Comparison of ENCODE assay signal across 17 cellular contexts in the genomic region with DNA sequence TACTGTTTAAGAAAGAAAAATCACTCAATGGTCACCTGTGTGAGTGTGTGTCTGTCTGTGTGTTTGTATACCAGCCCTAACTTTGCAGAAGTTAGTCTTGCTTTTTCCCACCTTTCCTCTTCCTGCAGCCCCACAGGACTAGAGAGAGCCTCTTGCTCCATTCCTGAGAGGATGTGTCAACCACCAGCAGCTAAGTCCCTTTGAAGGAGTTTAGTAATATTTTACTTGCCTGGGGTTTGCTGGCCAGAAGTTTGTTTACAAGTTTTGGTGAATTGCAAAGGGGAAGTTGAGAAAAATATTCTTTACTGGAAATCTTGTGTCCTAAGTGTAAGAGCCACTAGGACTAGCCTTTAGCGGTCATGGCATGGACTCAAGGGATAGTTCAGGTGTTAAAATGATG.
DNase-seq lines count a peak whose midpoint lies in the region; ATAC-seq and TF ChIP-seq lines count a peak whose summit lies in the region.
"Had no signal": no experiment of that assay in that cellular context is flagged by ENCODE, and none has a peak within 500 bp of the region (broad histone marks: within the 10 kb centered on the region; RNA-seq: fewer than 3 reads in every experiment).

No MANE protein-coding gene starts in this region.

- no peak for TF ChIP-seq POLR2A in heart left ventricle (IDR thresholded peaks at IDR 0.05)

- peak overlapping the region in 11 of 12 donors; percentile 27 to 88 (median 75) for H3K27ac ChIP-seq in heart left ventricle
- H3K27ac ChIP-seq in mesenchymal stem cell (ENCODE audit: low read length, poor library complexity, severe bottlenecking), result no peak overlapping the region
- H3K27ac ChIP-seq: SJSA1 had no signal

- TF ChIP-seq CTCF in AG10803 (conservative IDR thresholded peaks at IDR 0.05; ENCODE audit: low read length) (no peak), heart left ventricle (IDR thresholded peaks at IDR 0.05) (no peak), progenitor cell of endocrine pancreas (IDR thresholded peaks at IDR 0.05; ENCODE audit: unreplicated experiment) (no peak)

- H3K4me3 Mint-ChIP-seq in progenitor cell of endocrine pancreas (ENCODE audit: low read depth), result no peak overlapping the region
- no peak overlapping the region for H3K4me3 Mint-ChIP-seq in activated T-helper 2 cell treated with anti-CD3 and anti-CD28 coated beads, Interferon-gamma antibody, Interleukin-2, Interleukin-4, amounts not matched to agents 10 μg/mL and 5 μg/mL and 100 μg/mL, durations not matched to agents 14 hours and 24 hours and 36 hours (ENCODE audit: low read depth)

- H2BK120ac ChIP-seq in mesenchymal stem cell (ENCODE audit: low read depth, low read length), result no peak overlapping the region

- H2BK5ac ChIP-seq in mesenchymal stem cell (ENCODE audit: low read depth, low read length, poor library complexity, severe bottlenecking), result no peak overlapping the region

- DNase-seq in AG10803 (ENCODE audit: low read depth), result peak; percentile 18
- DNase-seq in NCI-H226, result peak; percentile 39
- no peak for DNase-seq in heart left ventricle
- peak; percentile 16 for DNase-seq in mesenchymal stem cell
- no peak for DNase-seq in progenitor cell of endocrine pancreas (ENCODE audit: low spot score, unreplicated experiment)
- DNase-seq in activated T-helper 2 cell treated with anti-CD3 and anti-CD28 coated beads, Interferon-gamma antibody, Interleukin-2, Interleukin-4, amounts not matched to agents 10 μg/mL and 5 μg/mL and 100 μg/mL, durations not matched to agents 14 hours and 24 hours and 36 hours (ENCODE audit: low spot score), result no peak
- DNase-seq: Caco-2, DMS153, H7, MM.1S, NCI-H1694 treated with DMSO at 0.1 percent for 48 hours, NCI-H446 treated with DMSO at 0.1 percent for 48 hours, NCI-H748 treated with DMSO at 0.1 percent for 48 hours, OCI-M1 had no signal

- no peak overlapping the region for H2BK12ac ChIP-seq in mesenchymal stem cell (ENCODE audit: low read length in 2 of 2)

- H3K36me3 ChIP-seq in heart left ventricle (no peaks in the 10 kb centered on the region), mesenchymal stem cell (ENCODE audit: control insufficient read depth in 1 of 2, insufficient read depth in 2 of 2, low read depth in 1 of 2, low read length in 2 of 2) (no peaks in the 10 kb centered on the region)
- H3K36me3 ChIP-seq: SJSA1 had no signal

- no peak overlapping the region for H3K18ac ChIP-seq in mesenchymal stem cell (ENCODE audit: low read depth in 1 of 2, low read length in 2 of 2)

- H3K4me1 ChIP-seq in heart left ventricle (peaks cover 0 to 15% (median 0%) of the 10 kb centered on the region in 12 donors), mesenchymal stem cell (ENCODE audit: control insufficient read depth, insufficient read depth, low read depth, low read length) (no peaks in the 10 kb centered on the region)
- H3K4me1 ChIP-seq: Caco-2, SJSA1 had no signal

- peaks cover 22% of the 10 kb centered on the region for H3K27me3 Mint-ChIP-seq in progenitor cell of endocrine pancreas
- no peaks in the 10 kb centered on the region for H3K27me3 Mint-ChIP-seq in activated T-helper 2 cell treated with anti-CD3 and anti-CD28 coated beads, Interferon-gamma antibody, Interleukin-2, Interleukin-4, amounts not matched to agents 10 μg/mL and 5 μg/mL and 100 μg/mL, durations not matched to agents 14 hours and 24 hours and 36 hours (ENCODE audit: low read depth)

- no peak overlapping the region for H3K4me3 ChIP-seq in AG10803 (ENCODE audit: low read length)
- H3K4me3 ChIP-seq in heart left ventricle, result peak overlapping the region in 2 of 12 donors; percentile 13 to 36
- H3K4me3 ChIP-seq in mesenchymal stem cell (ENCODE audit: insufficient read depth in 1 of 2, low read depth in 1 of 2, low read length in 2 of 2), result no peak overlapping the region
- H3K4me3 ChIP-seq: SJSA1 had no signal

- H3K4me2 ChIP-seq in mesenchymal stem cell (ENCODE audit: low read length, poor library complexity, severe bottlenecking), result no peak overlapping the region

- H3K9me3 Mint-ChIP-seq in progenitor cell of endocrine pancreas (ENCODE audit: low read depth), result no peaks in the 10 kb centered on the region
- peaks cover 8% of the 10 kb centered on the region for H3K9me3 Mint-ChIP-seq in activated T-helper 2 cell treated with anti-CD3 and anti-CD28 coated beads, Interferon-gamma antibody, Interleukin-2, Interleukin-4, amounts not matched to agents 10 μg/mL and 5 μg/mL and 100 μg/mL, durations not matched to agents 14 hours and 24 hours and 36 hours

- intact Hi-C loops in heart left ventricle (cut with DNase I), result loop anchor here in 2 of 10 donors (2.0 to 10.0 kb wide), 2 partner anchors 62 to 74 kb away; no protein-coding TSS in a partner anchor
- intact Hi-C loops in activated T-helper 2 cell treated with anti-CD3 and anti-CD28 coated beads, Interferon-gamma antibody, Interleukin-2, Interleukin-4, amounts not matched to agents 10 μg/mL and 5 μg/mL and 100 μg/mL, durations not matched to agents 14 hours and 24 hours and 36 hours (cut with micrococcal nuclease), result no loop called here

- no peak overlapping the region for H3K27ac Mint-ChIP-seq in progenitor cell of endocrine pancreas
- H3K27ac Mint-ChIP-seq in activated T-helper 2 cell treated with anti-CD3 and anti-CD28 coated beads, Interferon-gamma antibody, Interleukin-2, Interleukin-4, amounts not matched to agents 10 μg/mL and 5 μg/mL and 100 μg/mL, durations not matched to agents 14 hours and 24 hours and 36 hours, result no peak overlapping the region

- no peak overlapping the region for H3K4ac ChIP-seq in mesenchymal stem cell (ENCODE audit: low read depth in 1 of 2, low read length in 2 of 2)

- no peak overlapping the region for H3K9ac ChIP-seq in mesenchymal stem cell (ENCODE audit: low read length)

- peaks cover 6% of the 10 kb centered on the region for H3K4me1 Mint-ChIP-seq in progenitor cell of endocrine pancreas (ENCODE audit: low read depth)
- no peaks in the 10 kb centered on the region for H3K4me1 Mint-ChIP-seq in activated T-helper 2 cell treated with anti-CD3 and anti-CD28 coated beads, Interferon-gamma antibody, Interleukin-2, Interleukin-4, amounts not matched to agents 10 μg/mL and 5 μg/mL and 100 μg/mL, durations not matched to agents 14 hours and 24 hours and 36 hours (ENCODE audit: low read depth)

- 82 to 92% (median 86%) methylated on average over 1 of the region's 1 CpG for WGBS in heart left ventricle, 4 donors
- WGBS in mesenchymal stem cell, result 100% methylated on average over 1 of the region's 1 CpG

- H3K27me3 ChIP-seq in heart left ventricle (no peaks in the 10 kb centered on the region), mesenchymal stem cell (ENCODE audit: control insufficient read depth in 1 of 2, insufficient read depth in 1 of 2, low read length in 2 of 2) (no peaks in the 10 kb centered on the region)
- H3K27me3 ChIP-seq: SJSA1 had no signal

- no peaks in the 10 kb centered on the region for H3K79me1 ChIP-seq in mesenchymal stem cell (replicated peaks; ENCODE audit: low read length, poor library complexity, severe bottlenecking)

- no peak overlapping the region for H2AK5ac ChIP-seq in mesenchymal stem cell (ENCODE audit: low read length, severe bottlenecking)

- H3K14ac ChIP-seq in mesenchymal stem cell (ENCODE audit: low read length in 2 of 2), result no peak overlapping the region

- no peaks in the 10 kb centered on the region for H3K36me3 Mint-ChIP-seq in progenitor cell of endocrine pancreas (ENCODE audit: insufficient read depth)
- H3K36me3 Mint-ChIP-seq in activated T-helper 2 cell treated with anti-CD3 and anti-CD28 coated beads, Interferon-gamma antibody, Interleukin-2, Interleukin-4, amounts not matched to agents 10 μg/mL and 5 μg/mL and 100 μg/mL, durations not matched to agents 14 hours and 24 hours and 36 hours (ENCODE audit: low read depth), result no peaks in the 10 kb centered on the region

- H3K23ac ChIP-seq in mesenchymal stem cell (ENCODE audit: low read length in 2 of 2), result no peak overlapping the region

- no peak overlapping the region for H4K91ac ChIP-seq in mesenchymal stem cell (ENCODE audit: low read length)

- ATAC-seq in heart left ventricle, result peak in 3 of 4 donors; percentile 26 to 45 (median 27)
- ATAC-seq in GM21786 (IDR thresholded peaks at IDR 0.05; ENCODE audit: unreplicated experiment), result no peak
- no peak for ATAC-seq in GM18861 (IDR thresholded peaks at IDR 0.05; ENCODE audit: unreplicated experiment)

- no peak overlapping the region for H4K8ac ChIP-seq in mesenchymal stem cell (ENCODE audit: low read length)

- H2AFZ ChIP-seq in mesenchymal stem cell (ENCODE audit: low read depth, low read length), result no peak overlapping the region

- H2BK15ac ChIP-seq in mesenchymal stem cell (ENCODE audit: low read depth, poor library complexity, severe bottlenecking), result no peak overlapping the region

- H3K9me3 ChIP-seq in heart left ventricle (no peaks in the 10 kb centered on the region), mesenchymal stem cell (ENCODE audit: control insufficient read depth, low read length) (no peaks in the 10 kb centered on the region)
- H3K9me3 ChIP-seq: Caco-2 had no signal

Comparison
In these comparisons a context has a peak if more than half of its experiments do, and no peak if none do; other contexts are left out.
1. DNase-seq: peak in AG10803 (single experiment), NCI-H226 (single experiment) and mesenchymal stem cell (single experiment); none in heart left ventricle (0 of 5), progenitor cell of endocrine pancreas (single experiment) and activated T-helper 2 cell treated with anti-CD3 and anti-CD28 coated beads, Interferon-gamma antibody, Interleukin-2, Interleukin-4, amounts not matched to agents 10 μg/mL and 5 μg/mL and 100 μg/mL, durations not matched to agents 14 hours and 24 hours and 36 hours (single experiment).
2. ATAC-seq: peak in heart left ventricle (3 of 4); none in GM21786 (single experiment) and GM18861 (single experiment).